17 cellular contexts compared by ENCODE assay signal in the genomic region with DNA sequence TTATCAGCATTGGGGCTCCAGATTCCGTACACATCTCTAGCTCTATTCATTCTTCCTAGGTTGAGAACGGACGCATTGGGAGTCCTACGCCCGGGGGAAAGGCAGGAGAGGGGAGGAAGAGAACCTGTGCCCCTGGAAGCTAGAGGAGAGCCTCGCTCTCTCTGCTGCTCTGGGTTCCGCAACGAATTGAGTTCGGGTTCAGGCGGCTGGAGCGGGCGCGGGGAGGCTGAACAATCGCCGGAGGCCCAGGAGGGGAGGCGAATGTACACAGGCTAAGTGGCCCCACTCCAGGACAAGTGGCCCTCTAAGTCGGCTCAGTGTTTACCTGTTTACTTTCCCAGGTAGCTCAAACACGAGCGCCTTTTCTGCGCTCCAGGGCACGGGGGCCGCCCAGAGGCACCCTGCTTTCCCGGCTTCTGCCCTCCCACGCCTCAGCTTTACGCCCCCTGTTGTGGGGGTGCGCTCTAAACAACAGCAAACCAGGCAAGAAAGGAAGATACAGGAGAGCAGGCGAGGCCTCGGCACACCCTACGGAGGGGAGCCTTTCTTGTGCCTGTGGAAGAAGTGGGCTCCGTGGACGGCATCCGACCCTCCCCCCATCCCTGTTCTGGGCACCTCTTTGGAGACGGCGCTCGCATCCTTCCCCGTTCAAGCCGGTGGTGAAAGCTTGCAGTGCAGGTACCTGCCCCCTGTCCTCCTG. TPM values are rescaled to one million over a fixed set of nuclear protein-coding genes. Genes with fewer than 3 reads are reported as not detected.
DNase-seq lines count a peak whose midpoint lies in the region; ATAC-seq and TF ChIP-seq lines count a peak whose summit lies in the region.
"Had no signal": no experiment of that assay in that cellular context is flagged by ENCODE, and none has a peak within 500 bp of the region (broad histone marks: within the 10 kb centered on the region; RNA-seq: fewer than 3 reads in every experiment).

No MANE protein-coding gene starts in this region.

- H3K9me3 Mint-ChIP-seq in T-helper 1 cell treated with Interleukin-12 subunit alpha and Interleukin-12 subunit beta and Interleukin-4 antibody, amounts not matched to agents 30 μg/mL and 1 μg/mL, for 36 hours = no peaks in the 10 kb centered on the region
- H3K9me3 Mint-ChIP-seq in H9 = peaks cover 0 to 2% of the 10 kb centered on the region in 2 experiments; a peak in 2 of 5 replicates
- H3K9me3 Mint-ChIP-seq: activated naive CD4-positive, alpha-beta T cell treated with anti-CD3 and anti-CD28 coated beads, Interleukin-2, amount 50 U/mL, for 72 hours had no signal

- no peak overlapping the region for H4K5ac ChIP-seq in H9 (ENCODE audit: insufficient read length, low read depth, low read length)

- no peak for TF ChIP-seq RAD21 in SK-N-SH (IDR thresholded peaks at IDR 0.05; ENCODE audit: low read length)

- H3K79me2 ChIP-seq in H9 (ENCODE audit: insufficient read depth, low read length) = no peaks in the 10 kb centered on the region
- no peaks in the 10 kb centered on the region for H3K79me2 ChIP-seq in SK-N-SH (ENCODE audit: insufficient read depth)

- H3K27ac Mint-ChIP-seq in T-helper 1 cell treated with Interleukin-12 subunit alpha and Interleukin-12 subunit beta and Interleukin-4 antibody, amounts not matched to agents 30 μg/mL and 1 μg/mL, for 36 hours = peak overlapping the region; percentile 63
- no peak overlapping the region for H3K27ac Mint-ChIP-seq in H9
- H3K27ac Mint-ChIP-seq: activated naive CD4-positive, alpha-beta T cell treated with anti-CD3 and anti-CD28 coated beads, Interleukin-2, amount 50 U/mL, for 72 hours had no signal

- no peak overlapping the region for H3K56ac ChIP-seq in H9 (ENCODE audit: insufficient read length, low read depth, low read length)

- no CpG with 5 or more reads among the region's 37 CpGs for WGBS in H9 (ENCODE audit: extremely low coverage, insufficient read length, low lambda C conversion rate)
- WGBS in SK-N-SH (ENCODE audit: low lambda C conversion rate) = under 1% methylated on average over 25 of the region's 37 CpGs
- no CpG with 5 or more reads among the region's 37 CpGs for WGBS in neuronal stem cell (ENCODE audit: extremely low coverage in 2 of 2, insufficient read length in 2 of 2, insufficient replicate concordance in 1 of 2), 2 donors
- 2% methylated on average over 37 of the region's 37 CpGs for WGBS in right cardiac atrium

- no peak overlapping the region for H2BK5ac ChIP-seq in H9 (ENCODE audit: insufficient read length, low read length)
- H2BK5ac ChIP-seq in neuronal stem cell (ENCODE audit: low read length) = no peak overlapping the region

- DNase-seq in T-helper 1 cell (no peak), H9 (peak; percentile 29), SK-N-SH (peak; percentile 21), neuronal stem cell (ENCODE audit: low spot score) (no peak), right cardiac atrium (no peak), omental fat pad (ENCODE audit: low spot score) (no peak)
- DNase-seq: Caco-2; foreskin melanocyte; Karpas-422; NCI-H187; stimulated activated naive CD4-positive, alpha-beta T cell treated with Interleukin-2 at 50 U/mL for 16 hours had no signal

- H3F3A ChIP-seq in SK-N-SH (replicated peaks; ENCODE audit: insufficient read depth) = no peaks in the 10 kb centered on the region

- H3K9me3 ChIP-seq in H9 (ENCODE audit: control insufficient read depth, low read depth, low read length) = no peaks in the 10 kb centered on the region
- no peaks in the 10 kb centered on the region for H3K9me3 ChIP-seq in SK-N-SH
- peaks cover 0 to 3% of the 10 kb centered on the region in 2 donors for H3K9me3 ChIP-seq in neuronal stem cell (replicated peaks in 1 of 2; ENCODE audit: control insufficient read depth in 2 of 2, insufficient read depth in 1 of 2, low read depth in 1 of 2, low read length in 2 of 2)
- no peaks in the 10 kb centered on the region for H3K9me3 ChIP-seq in right cardiac atrium (ENCODE audit: control insufficient read depth, low read length)
- H3K9me3 ChIP-seq: Caco-2 had no signal

- no peak overlapping the region for H3K27ac ChIP-seq in H9 (ENCODE audit: insufficient read length, low read depth, low read length)
- H3K27ac ChIP-seq in SK-N-SH (ENCODE audit: low read depth in 2 of 2, low read length in 1 of 2) = no peak overlapping the region
- no peak overlapping the region for H3K27ac ChIP-seq in neuronal stem cell (replicated peaks; ENCODE audit: low read length)
- no peak overlapping the region for H3K27ac ChIP-seq in right cardiac atrium (ENCODE audit: low read length)
- H3K27ac ChIP-seq: cardiac muscle cell, skin epidermis had no signal

- peaks cover 6% of the 10 kb centered on the region for H3K36me3 Mint-ChIP-seq in T-helper 1 cell treated with Interleukin-12 subunit alpha and Interleukin-12 subunit beta and Interleukin-4 antibody, amounts not matched to agents 30 μg/mL and 1 μg/mL, for 36 hours (ENCODE audit: low read depth)
- H3K36me3 Mint-ChIP-seq in H9 (ENCODE audit: insufficient read depth in 1 of 3, low read depth in 3 of 3) = no peaks in the 10 kb centered on the region; a peak in 1 of 7 replicates

- TF ChIP-seq CTCF in H9 (conservative IDR thresholded peaks at IDR 0.05) = no peak
- no peak for TF ChIP-seq CTCF in SK-N-SH (IDR thresholded peaks at IDR 0.05)
- no peak for TF ChIP-seq CTCF in omental fat pad (IDR thresholded peaks at IDR 0.05)

- H3K23ac ChIP-seq in H9 (ENCODE audit: insufficient read length, low read depth, low read length) (no peak overlapping the region), neuronal stem cell (ENCODE audit: low read depth, low read length, poor library complexity) (peak overlapping the region; percentile 95)

- H3K79me1 ChIP-seq in H9 (ENCODE audit: insufficient read depth, low read depth, low read length, poor library complexity, severe bottlenecking) = no peaks in the 10 kb centered on the region
- no peaks in the 10 kb centered on the region for H3K79me1 ChIP-seq in neuronal stem cell (ENCODE audit: low read depth, low read length)

- POLR2A ChIA-PET in SK-N-SH (lab: Yijun Ruan, JAX) = interaction anchor here (0.6 kb wide), 1 partner anchor 420 kb away, joined by 3 read pairs; no protein-coding TSS in a partner anchor

- H3K4me1 Mint-ChIP-seq in T-helper 1 cell treated with Interleukin-12 subunit alpha and Interleukin-12 subunit beta and Interleukin-4 antibody, amounts not matched to agents 30 μg/mL and 1 μg/mL, for 36 hours (ENCODE audit: low read depth) = peaks cover 8% of the 10 kb centered on the region
- H3K4me1 Mint-ChIP-seq in H9 = peaks cover 55 to 62% of the 10 kb centered on the region in 2 experiments

- H3K4me1 ChIP-seq in H9 (ENCODE audit: insufficient read depth, low read length) (peaks cover 3% of the 10 kb centered on the region; the same call in 1 of the 2 replicates), SK-N-SH (ENCODE audit: control insufficient read depth in 1 of 2, insufficient read depth in 2 of 2, low read depth in 1 of 2, low read length in 1 of 2) (no peaks in the 10 kb centered on the region), neuronal stem cell (ENCODE audit: control insufficient read depth in 2 of 2, insufficient read depth in 1 of 2, low read depth in 1 of 2, low read length in 2 of 2) (peaks cover 15 to 18% of the 10 kb centered on the region in 2 donors), right cardiac atrium (ENCODE audit: control insufficient read depth, insufficient read depth, low read length) (no peaks in the 10 kb centered on the region)

- H4K20me1 ChIP-seq in H9 (ENCODE audit: control insufficient read depth, insufficient read depth, insufficient read length) = no peaks in the 10 kb centered on the region
- H4K20me1 ChIP-seq in SK-N-SH (ENCODE audit: insufficient read depth) = no peaks in the 10 kb centered on the region

- no peak overlapping the region for H2BK20ac ChIP-seq in H9 (ENCODE audit: low read depth, low read length, poor library complexity, severe bottlenecking)

- H2BK15ac ChIP-seq in H9 (ENCODE audit: low read depth, low read length) (no peak overlapping the region), neuronal stem cell (ENCODE audit: low read length) (no peak overlapping the region)

- CTCF ChIA-PET in SK-N-SH (lab: Yijun Ruan, JAX) = interaction anchor here (0.9 to 9.8 kb wide), 4 partner anchors 11 to 283 kb away, joined by 3 to 75 read pairs (median 4); no protein-coding TSS in a partner anchor

- H3K27me3 Mint-ChIP-seq in T-helper 1 cell treated with Interleukin-12 subunit alpha and Interleukin-12 subunit beta and Interleukin-4 antibody, amounts not matched to agents 30 μg/mL and 1 μg/mL, for 36 hours (ENCODE audit: low read depth) = peaks cover 78% of the 10 kb centered on the region
- peaks cover 96% of the 10 kb centered on the region for H3K27me3 Mint-ChIP-seq in H9 (ENCODE audit: low read depth)

- no peak overlapping the region for H3K9ac ChIP-seq in H9 (ENCODE audit: extremely low read depth, insufficient read length, low read length)
- no peak overlapping the region for H3K9ac ChIP-seq in SK-N-SH
- peak overlapping the region; percentile 9 for H3K9ac ChIP-seq in neuronal stem cell (ENCODE audit: low read depth, low read length, poor library complexity)

- H3K23me2 ChIP-seq in H9 (ENCODE audit: insufficient read length, low read depth, low read length, poor library complexity, severe bottlenecking) = peaks cover 37% of the 10 kb centered on the region

- H3K4me3 ChIP-seq in SK-N-SH (ENCODE audit: low read depth in 2 of 2, low read length in 1 of 2) (no peak overlapping the region), neuronal stem cell (ENCODE audit: low read length in 2 of 2) (no peak overlapping the region), right cardiac atrium (ENCODE audit: low read length) (no peak overlapping the region)
- H3K4me3 ChIP-seq: cardiac muscle cell, skin epidermis had no signal

- H3K4me2 ChIP-seq in H9 (ENCODE audit: insufficient read depth, insufficient read length, low read length) (peak overlapping the region; percentile 50), SK-N-SH (no peak overlapping the region), neuronal stem cell (ENCODE audit: insufficient read depth, low read length, poor library complexity, severe bottlenecking) (no peak overlapping the region)

- H2BK12ac ChIP-seq in H9 (ENCODE audit: insufficient read length, low read depth, low read length) = no peak overlapping the region
- no peak overlapping the region for H2BK12ac ChIP-seq in neuronal stem cell (ENCODE audit: low read length)

- H3K4me3 Mint-ChIP-seq in T-helper 1 cell treated with Interleukin-12 subunit alpha and Interleukin-12 subunit beta and Interleukin-4 antibody, amounts not matched to agents 30 μg/mL and 1 μg/mL, for 36 hours = no peak overlapping the region
- peak overlapping the region in 1 of 2 experiments; percentile 74; a peak in 2 of 5 replicates for H3K4me3 Mint-ChIP-seq in H9

- no peaks in the 10 kb centered on the region for H3K9me2 ChIP-seq in SK-N-SH

- H2AK5ac ChIP-seq in H9 (ENCODE audit: insufficient read length, low read length) (no peak overlapping the region), neuronal stem cell (ENCODE audit: low read depth, low read length) (peak overlapping the region; percentile 81)

- H2AFZ ChIP-seq in H9 (ENCODE audit: low read length) (no peak overlapping the region), SK-N-SH (ENCODE audit: low read depth) (no peak overlapping the region), neuronal stem cell (ENCODE audit: low read length) (no peak overlapping the region)

- H3K4ac ChIP-seq in H9 (ENCODE audit: low read depth, low read length) (no peak overlapping the region), neuronal stem cell (ENCODE audit: low read length) (no peak overlapping the region)

- H3T11ph ChIP-seq in H9 (ENCODE audit: low read length) = no peak overlapping the region

- intact Hi-C loops in right cardiac atrium (cut with DNase I) = no loop called here

- H2BK120ac ChIP-seq in H9 (ENCODE audit: low read depth, low read length, poor library complexity, severe bottlenecking) (no peak overlapping the region), neuronal stem cell (ENCODE audit: low read depth, low read length) (peak overlapping the region; percentile 61)

- ATAC-seq in right cardiac atrium = no peak
- ATAC-seq in HG03469 (IDR thresholded peaks at IDR 0.05; ENCODE audit: unreplicated experiment) = no peak
- ATAC-seq in omental fat pad (ENCODE audit: low FRiP score) = no peak
- ATAC-seq: activated naive CD4-positive, alpha-beta T cell treated with anti-CD3 and anti-CD28 coated beads, Interleukin-2, amount 50 U/mL, for 72 hours had no signal

- H3K36me3 ChIP-seq in SK-N-SH (replicated peaks in 1 of 2; ENCODE audit: control insufficient read depth in 1 of 2, insufficient read depth in 2 of 2, low read length in 1 of 2) (no peaks in the 10 kb centered on the region), neuronal stem cell (replicated peaks in 1 of 2; ENCODE audit: control insufficient read depth in 2 of 2, insufficient read depth in 2 of 2, low read length in 2 of 2) (no peaks in the 10 kb centered on the region)
- H3K36me3 ChIP-seq: cardiac muscle cell had no signal

- no peak overlapping the region for H3K18ac ChIP-seq in H9 (ENCODE audit: insufficient read length, low read depth, low read length)
- H3K18ac ChIP-seq in neuronal stem cell (ENCODE audit: low read length) = peak overlapping the region; percentile 58

- no peak for TF ChIP-seq EP300 in SK-N-SH (IDR thresholded peaks at IDR 0.05; ENCODE audit: borderline replicate concordance in 1 of 2, low read depth in 1 of 2, low read length in 1 of 2)

- no peak overlapping the region for H3K14ac ChIP-seq in H9 (ENCODE audit: insufficient read depth, low read length)
- H3K14ac ChIP-seq in neuronal stem cell (ENCODE audit: low read length) = no peak overlapping the region

- H3K27me3 ChIP-seq in H9 (ENCODE audit: insufficient read depth, low read length) = peaks cover 81% of the 10 kb centered on the region
- H3K27me3 ChIP-seq in SK-N-SH (ENCODE audit: insufficient read depth) = peaks cover 90% of the 10 kb centered on the region
- peaks cover 82 to 98% (median 96%) of the 10 kb centered on the region in 3 experiments for H3K27me3 ChIP-seq in neuronal stem cell (ENCODE audit: control insufficient read depth in 3 of 3, insufficient read depth in 3 of 3, low read depth in 1 of 3, low read length in 3 of 3)
- H3K27me3 ChIP-seq in right cardiac atrium (ENCODE audit: control insufficient read depth, insufficient read depth) = no peaks in the 10 kb centered on the region

- H4K91ac ChIP-seq in H9 (ENCODE audit: insufficient read length, low read depth, low read length) (no peak overlapping the region), neuronal stem cell (ENCODE audit: low read depth, low read length, poor library complexity) (no peak overlapping the region)

- H4K8ac ChIP-seq in H9 (replicated peaks; ENCODE audit: insufficient read length, low read depth, low read length) (no peak overlapping the region), neuronal stem cell (ENCODE audit: low read depth, low read length) (no peak overlapping the region)

RNA-seq across cellular contexts. Expression of a gene that starts 4.6 kb away (rescaled TPM):
- total RNA-seq in H9 (2021) (0.11 TPM in 1 of 2 replicates, not detected in the other), right cardiac atrium (not detected), omental fat pad (not detected)
- polyA plus RNA-seq in SK-N-SH (2012; rRNA removed) (not detected in 2 replicates), right cardiac atrium (not detected)
- not detected in 2 replicates for polyA plus RNA-seq in SK-N-SH (2012; cell fraction: cytosol; rRNA removed)
- not detected in 2 replicates for polyA plus RNA-seq in SK-N-SH (2012; cell fraction: nucleus; rRNA removed)
- not detected for polyA plus RNA-seq in neuronal stem cell (2013, experiment 1 of 2)
- not detected for polyA plus RNA-seq in neuronal stem cell (2013, experiment 2 of 2)
- total RNA-seq: activated naive CD4-positive, alpha-beta T cell treated with anti-CD3 and anti-CD28 coated beads, Interleukin-2, amount 50 U/mL, for 72 hours; Caco-2; cardiac muscle cell; SK-MEL-5 had no signal
- polyA plus RNA-seq: cardiac muscle cell had no signal

Comparison
In these comparisons a context has a peak if more than half of its experiments do, and no peak if none do; other contexts are left out.
1. DNase-seq: peak in H9 (single experiment) and SK-N-SH (single experiment); none in T-helper 1 cell (0 of 5), neuronal stem cell (single experiment), right cardiac atrium (0 of 3) and omental fat pad (single experiment).